ENCODE assay signal across 14 cellular contexts in the genomic region with DNA sequence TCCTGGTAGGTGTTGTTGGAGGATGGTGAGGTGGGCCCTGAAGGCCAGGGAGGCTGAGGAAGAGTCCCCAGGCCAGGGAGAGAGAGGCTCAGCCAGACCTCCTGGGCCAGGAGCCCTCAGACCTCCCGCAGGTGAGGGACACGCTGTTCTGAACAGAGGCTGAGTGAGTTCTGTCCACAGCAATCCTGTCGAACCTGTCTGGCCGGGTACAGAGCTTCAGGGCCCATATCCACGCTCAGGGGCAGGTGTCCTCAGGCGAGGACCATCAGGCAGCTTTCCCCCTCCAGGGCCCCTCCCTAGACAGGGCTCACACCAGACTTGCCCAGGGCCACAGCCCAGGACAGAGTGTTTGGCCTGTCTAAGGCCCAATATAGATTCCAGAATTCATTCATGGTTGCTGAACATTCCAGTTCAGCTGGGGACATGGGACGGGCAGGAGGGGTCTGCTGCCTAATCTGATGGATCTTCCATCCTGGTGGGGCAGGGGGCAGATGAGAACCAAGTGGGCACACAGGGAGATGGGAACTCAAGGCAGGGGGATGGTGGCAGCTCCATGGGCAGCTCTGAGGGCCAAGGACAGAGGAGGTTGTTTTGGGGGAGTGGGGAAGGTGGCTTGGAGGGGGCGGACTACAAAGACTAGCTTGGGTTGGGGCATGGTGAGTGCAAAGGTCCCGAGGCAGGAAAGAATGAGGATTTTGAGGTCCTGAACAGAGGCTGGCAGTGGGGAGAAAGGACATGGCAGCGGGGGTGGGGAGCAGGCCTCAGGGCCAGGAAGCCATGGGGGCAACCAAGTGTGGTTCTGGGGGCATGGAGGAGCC. TPM values are rescaled to one million over a fixed set of nuclear protein-coding genes. Genes with fewer than 3 reads are reported as not detected.
DNase-seq lines count a peak whose midpoint lies in the region; ATAC-seq lines count a peak whose summit lies in the region.
"Had no signal": no experiment of that assay in that cellular context is flagged by ENCODE, and none has a peak within 500 bp of the region (broad histone marks: within the 10 kb centered on the region; RNA-seq: fewer than 3 reads in every experiment).

No MANE protein-coding gene starts in this region.

- no peaks in the 10 kb centered on the region for H3K27me3 ChIP-seq in CD4-positive, CD25-positive, alpha-beta regulatory T cell (ENCODE audit: control insufficient read depth, insufficient read depth, low read length)

- no peak overlapping the region for H3K4me3 Mint-ChIP-seq in CD4-positive, CD25-positive, alpha-beta regulatory T cell
- H3K4me3 Mint-ChIP-seq in central memory CD8-positive, alpha-beta T cell = no peak overlapping the region

- no peaks in the 10 kb centered on the region for H3K9me3 ChIP-seq in CD4-positive, CD25-positive, alpha-beta regulatory T cell (ENCODE audit: control insufficient read depth in 2 of 2, low read length in 2 of 2)

- H3K36me3 ChIP-seq in CD4-positive, CD25-positive, alpha-beta regulatory T cell (ENCODE audit: control insufficient read depth, insufficient read depth, low read length) = no peaks in the 10 kb centered on the region

- no peak overlapping the region for H3K27ac ChIP-seq in CD4-positive, CD25-positive, alpha-beta regulatory T cell (ENCODE audit: insufficient read depth, low read length, poor library complexity, severe bottlenecking)

- H3K9me3 Mint-ChIP-seq in CD4-positive, CD25-positive, alpha-beta regulatory T cell = no peaks in the 10 kb centered on the region
- H3K9me3 Mint-ChIP-seq in central memory CD8-positive, alpha-beta T cell = no peaks in the 10 kb centered on the region

- H3K4me3 ChIP-seq in CD4-positive, CD25-positive, alpha-beta regulatory T cell (ENCODE audit: low read depth, low read length) = no peak overlapping the region

- no peak for DNase-seq in CD4-positive, CD25-positive, alpha-beta regulatory T cell
- peak; percentile 79 for DNase-seq in HT-29 (ENCODE audit: low spot score)
- no peak for DNase-seq in central memory CD8-positive, alpha-beta T cell (ENCODE audit: low spot score in 2 of 2)
- DNase-seq in mucosa of gallbladder (ENCODE audit: low spot score) = peak; percentile 77
- no peak for DNase-seq in GM19238 (ENCODE audit: insufficient read length, low spot score)
- DNase-seq in activated CD4-positive, alpha-beta T cell treated with anti-CD3 and anti-CD28 coated beads for 48 hours = no peak
- DNase-seq in SKM-1 (lab: John Stamatoyannopoulos, UW; ENCODE audit: unreplicated experiment) = no peak
- DNase-seq: amygdala; effector memory CD4-positive, alpha-beta T cell; small intestine had no signal

- no peak for ATAC-seq in CD4-positive, CD25-positive, alpha-beta regulatory T cell (ENCODE audit: low read depth in 2 of 2)
- no peak for ATAC-seq in central memory CD8-positive, alpha-beta T cell (replicated peaks; ENCODE audit: extremely low read depth, poor library complexity, severe bottlenecking)
- ATAC-seq in HG03342 (IDR thresholded peaks at IDR 0.05; ENCODE audit: unreplicated experiment) = no peak

- H3K36me3 Mint-ChIP-seq in CD4-positive, CD25-positive, alpha-beta regulatory T cell = no peaks in the 10 kb centered on the region
- H3K36me3 Mint-ChIP-seq in central memory CD8-positive, alpha-beta T cell (ENCODE audit: insufficient read depth) = no peaks in the 10 kb centered on the region

- peak overlapping the region in 2 of 3 donors; percentile 38 to 85 for H3K27ac Mint-ChIP-seq in CD4-positive, CD25-positive, alpha-beta regulatory T cell
- H3K27ac Mint-ChIP-seq in central memory CD8-positive, alpha-beta T cell (ENCODE audit: low read depth) = peak overlapping the region; percentile 80

- peaks cover 21% of the 10 kb centered on the region for H3K4me1 ChIP-seq in CD4-positive, CD25-positive, alpha-beta regulatory T cell (ENCODE audit: control insufficient read depth, insufficient read depth, low read length, poor library complexity, severe bottlenecking)

- peaks cover 17 to 38% (median 23%) of the 10 kb centered on the region in 4 donors for H3K4me1 Mint-ChIP-seq in CD4-positive, CD25-positive, alpha-beta regulatory T cell
- H3K4me1 Mint-ChIP-seq in central memory CD8-positive, alpha-beta T cell = peaks cover 40% of the 10 kb centered on the region

- peaks cover 4% of the 10 kb centered on the region for H3K27me3 Mint-ChIP-seq in CD4-positive, CD25-positive, alpha-beta regulatory T cell
- H3K27me3 Mint-ChIP-seq in central memory CD8-positive, alpha-beta T cell = no peaks in the 10 kb centered on the region

RNA-seq across cellular contexts. Expression of a gene that starts 23.4 kb away (rescaled TPM):
- 234 TPM for total RNA-seq in CD4-positive, CD25-positive, alpha-beta regulatory T cell
- polyA plus RNA-seq in CD4-positive, CD25-positive, alpha-beta regulatory T cell = 10 to 100 TPM; 49.0 to 88.5 (median 55.8) TPM
- 147 and 162 TPM in 2 replicates for total RNA-seq in HT-29 (2014; rRNA removed; shearing (Covaris generic))
- 263 TPM for total RNA-seq in mucosa of gallbladder

RNA-seq across cellular contexts. Expression of a gene that starts 46.9 kb away (rescaled TPM):
- 3.1 TPM for total RNA-seq in CD4-positive, CD25-positive, alpha-beta regulatory T cell
- polyA plus RNA-seq in CD4-positive, CD25-positive, alpha-beta regulatory T cell = 1 to 10 TPM in 3 of 4 donors, under 1 TPM in 1; 0.73 to 4.8 (median 3.0) TPM
- total RNA-seq in HT-29 (2014; rRNA removed; shearing (Covaris generic)) = not detected in 2 replicates
- total RNA-seq in mucosa of gallbladder = 0.32 TPM
- total RNA-seq: activated CD8-positive, alpha-beta memory T cell treated with anti-CD3 and anti-CD28 coated beads for 36 hours; M059J; myocyte had no signal

Comparison
In these comparisons a context has a peak if more than half of its experiments do, and no peak if none do; other contexts are left out.
1. DNase-seq: peak in HT-29 (single experiment) and mucosa of gallbladder (single experiment); none in CD4-positive, CD25-positive, alpha-beta regulatory T cell (0 of 3), central memory CD8-positive, alpha-beta T cell (0 of 2), GM19238 (single experiment), activated CD4-positive, alpha-beta T cell treated with anti-CD3 and anti-CD28 coated beads for 48 hours (single experiment) and SKM-1 (single experiment).